23 cellular contexts compared by ENCODE assay signal in genomic region chr4:4409416-4410115, GRCh38. TPM values are rescaled to one million over a fixed set of nuclear protein-coding genes. Genes with fewer than 3 reads are reported as not detected.
"Had no signal": no experiment of that assay in that cellular context is flagged by ENCODE, and none has a peak within 500 bp of the region (broad histone marks: within the 10 kb centered on the region; RNA-seq: fewer than 3 reads in every experiment).

No MANE protein-coding gene starts in this region.

- H3K4me1 Mint-ChIP-seq: immature natural killer cell; naive thymus-derived CD4-positive, alpha-beta T cell; neural crest cell had no signal

- H3K9me3 ChIP-seq: colonic mucosa, esophagus squamous epithelium, gastroesophageal sphincter, left ventricle myocardium inferior, lower lobe of right lung, ovary, suprapubic skin, thyroid gland, uterus had no signal

- ATAC-seq: gastroesophageal sphincter; lower lobe of right lung; naive thymus-derived CD4-positive, alpha-beta T cell; right cardiac atrium; stimulated activated naive CD8-positive, alpha-beta T cell treated with anti-CD3 and anti-CD28 coated beads, Interleukin-15, Interleukin-2, amounts not matched to agents 100 U/mL and 50 U/mL, for 24 hours had no signal

- H3K27me3 Mint-ChIP-seq: type B pancreatic cell had no signal

- H3K4me3 ChIP-seq: colonic mucosa, esophagus squamous epithelium, gastroesophageal sphincter, left ventricle myocardium inferior, lower lobe of right lung, ovary, suprapubic skin, thyroid gland, uterus had no signal

- H3K9me3 Mint-ChIP-seq: immature natural killer cell, neural crest cell, type B pancreatic cell had no signal

- H3K27ac Mint-ChIP-seq: immature natural killer cell; naive thymus-derived CD4-positive, alpha-beta T cell had no signal

- H3K27me3 ChIP-seq: colonic mucosa, ovary, thyroid gland, uterus had no signal

- H3K27ac ChIP-seq: colonic mucosa, esophagus squamous epithelium, gastroesophageal sphincter, left ventricle myocardium inferior, lower lobe of right lung, ovary, suprapubic skin, thyroid gland, uterus had no signal

- H3K4me1 ChIP-seq: colonic mucosa, gastroesophageal sphincter, left ventricle myocardium inferior, lower lobe of right lung, thyroid gland, uterus had no signal

- H3K4me3 Mint-ChIP-seq: immature natural killer cell; naive thymus-derived CD4-positive, alpha-beta T cell; neural crest cell; type B pancreatic cell had no signal

- FAIRE-seq: keratinocyte, small intestine had no signal

- H3K36me3 ChIP-seq: colonic mucosa, gastroesophageal sphincter, left ventricle myocardium inferior, lower lobe of right lung, ovary, thyroid gland, uterus had no signal

- DNase-seq: colonic mucosa; dermis blood vessel endothelial cell; esophagus squamous epithelium; foreskin fibroblast; immature natural killer cell; left cardiac atrium; left ventricle myocardium inferior; mesendoderm; naive thymus-derived CD4-positive, alpha-beta T cell; nucleus accumbens; ovary; right cardiac atrium; small intestine; stimulated activated CD4-positive, alpha-beta T cell treated with anti-CD3 and anti-CD28 coated beads, Interleukin-2, amount 100 ng/mL, for 48 hours; stimulated activated naive CD8-positive, alpha-beta T cell treated with anti-CD3 and anti-CD28 coated beads, Interleukin-15, Interleukin-2, amounts not matched to agents 100 U/mL and 50 U/mL, for 24 hours; thyroid gland; uterus had no signal

RNA-seq across cellular contexts. Expression of gene NSG1, which starts 22.7 kb away (rescaled TPM):
- total RNA-seq: dermis blood vessel endothelial cell had no signal
